Comparison of ENCODE assay signal across 7 cellular contexts in genomic region chr1:209700671-209701070, GRCh38. TPM values are rescaled to one million over a fixed set of nuclear protein-coding genes. Genes with fewer than 3 reads are reported as not detected.
"Had no signal": no experiment of that assay in that cellular context is flagged by ENCODE, and none has a peak within 500 bp of the region (broad histone marks: within the 10 kb centered on the region; RNA-seq: fewer than 3 reads in every experiment).

No MANE protein-coding gene starts in this region.

RNA-seq across cellular contexts. Expression of gene HSD11B1, which starts 4.0 kb away (rescaled TPM):
- total RNA-seq: activated CD8-positive, alpha-beta T cell treated with anti-CD3 and anti-CD28 coated beads, Interleukin-2, amount 10 ng/mL, durations not matched to agents 7 days and 5 days; activated naive CD8-positive, alpha-beta T cell treated with anti-CD3 and anti-CD28 coated beads, Interleukin-2, amount 10 ng/mL, durations not matched to agents 7 days and 5 days; cardiac muscle cell; chondrocyte; WTC11 had no signal
- polyA plus RNA-seq: cardiac muscle cell had no signal

RNA-seq across cellular contexts. Expression of gene G0S2, which starts 25.5 kb away (rescaled TPM):
- total RNA-seq: activated CD8-positive, alpha-beta T cell treated with anti-CD3 and anti-CD28 coated beads, Interleukin-2, amount 10 ng/mL, durations not matched to agents 7 days and 5 days had no signal

RNA-seq across cellular contexts. Expression of gene TRAF3IP3, which starts 55.2 kb away (rescaled TPM):
- total RNA-seq: ascending aorta, bronchial epithelial cell, chondrocyte had no signal
